8 cellular contexts compared by ENCODE assay signal in genomic region chr18:58671941-58672565, GRCh38. TPM values are rescaled to one million over a fixed set of nuclear protein-coding genes. Genes with fewer than 3 reads are reported as not detected.
A peak's percentile ranks its signal among the peaks of the same experiment; 100 is the strongest.
DNase-seq lines count a peak whose midpoint lies in the region; ATAC-seq and TF ChIP-seq lines count a peak whose summit lies in the region.

No MANE protein-coding gene starts in this region.

- in situ Hi-C loops in Panc1 (cut with HindIII; ENCODE audit: low pct_unique_long_range_greater_than_20kb, low sequenced_read_pairs): no loop called here

- intact Hi-C loops in Panc1 (cut with micrococcal nuclease; ENCODE audit: unreplicated experiment): loop anchor here (5.0 kb wide), 1 partner anchor 145 kb away; no protein-coding TSS in a partner anchor

- H3K4me1 Mint-ChIP-seq in effector memory CD8-positive, alpha-beta T cell (ENCODE audit: low read depth in 2 of 2): peaks cover 36 to 44% of the 10 kb centered on the region in 2 donors
- H3K4me1 Mint-ChIP-seq in mesothelial cell of epicardium: peaks cover 11% of the 10 kb centered on the region

- H3K9me3 Mint-ChIP-seq in effector memory CD8-positive, alpha-beta T cell: no peaks in the 10 kb centered on the region
- H3K9me3 Mint-ChIP-seq in mesothelial cell of epicardium: no peaks in the 10 kb centered on the region

- H3K27ac ChIP-seq in Panc1 (ENCODE audit: low read length) (peak overlapping the region; percentile 20), urinary bladder (ENCODE audit: low read depth) (peak overlapping the region; percentile 98)

- peak overlapping the region; percentile 95 to 97 for H3K4me3 Mint-ChIP-seq in effector memory CD8-positive, alpha-beta T cell
- peak overlapping the region; percentile 89 for H3K4me3 Mint-ChIP-seq in mesothelial cell of epicardium

- peaks cover 27% of the 10 kb centered on the region for H3K4me1 ChIP-seq in Panc1 (ENCODE audit: control insufficient read depth, insufficient read depth, low read length)
- peaks cover 3% of the 10 kb centered on the region for H3K4me1 ChIP-seq in urinary bladder (ENCODE audit: insufficient read depth)

- H3K9me3 ChIP-seq in Panc1 (ENCODE audit: control insufficient read depth, insufficient read depth, low read depth, low read length): no peaks in the 10 kb centered on the region

- no peak for TF ChIP-seq CTCF in Panc1 (IDR thresholded peaks at IDR 0.05)
- no peak for TF ChIP-seq CTCF in mesothelial cell of epicardium (IDR thresholded peaks at IDR 0.05; ENCODE audit: unreplicated experiment)

- H3K36me3 Mint-ChIP-seq in effector memory CD8-positive, alpha-beta T cell (ENCODE audit: insufficient read depth): peaks cover 16% of the 10 kb centered on the region
- no peaks in the 10 kb centered on the region for H3K36me3 Mint-ChIP-seq in mesothelial cell of epicardium

- no peaks in the 10 kb centered on the region; the same call in 1 of the 2 replicates for H3K36me3 ChIP-seq in Panc1 (ENCODE audit: control insufficient read depth, insufficient read depth, low read length)
- H3K36me3 ChIP-seq in urinary bladder (ENCODE audit: insufficient read depth): no peaks in the 10 kb centered on the region

- ATAC-seq in HG02798 (IDR thresholded peaks at IDR 0.05; ENCODE audit: poor library complexity, unreplicated experiment) (peak; percentile 28), Panc1 (peak; percentile 38)
- ATAC-seq in effector memory CD8-positive, alpha-beta T cell (replicated peaks): no peak

- H3K4me3 ChIP-seq in Panc1 (ENCODE audit: low read depth in 2 of 2, low read length in 2 of 2) (peak overlapping the region; percentile 59 to 74), urinary bladder (ENCODE audit: low read depth, low read length) (peak overlapping the region; percentile 94)

- peak; percentile 61 for DNase-seq in SIG-M5 treated with dmso at 0.1 percent for 504 hours (lab: John Stamatoyannopoulos, UW; ENCODE audit: unreplicated experiment)
- DNase-seq in SIG-M5 (lab: John Stamatoyannopoulos, UW): no peak
- no peak for DNase-seq in Panc1 (ENCODE audit: low read depth, low spot score)
- DNase-seq in effector memory CD8-positive, alpha-beta T cell: no peak
- DNase-seq in mesothelial cell of epicardium (ENCODE audit: low spot score in 2 of 2, unreplicated experiment in 2 of 2): no peak
- no peak for DNase-seq in stimulated activated CD4-positive, alpha-beta T cell treated with anti-CD3 and anti-CD28 coated beads, Interleukin-4, amount 100 ng/mL, for 1 hour

- POLR2A ChIA-PET in Panc1 (lab: Charles Lee): no interaction called here

- CTCF ChIA-PET in Panc1 (lab: Charles Lee): interaction anchor here (0.7 to 1.9 kb wide), 3 partner anchors 62 to 140 kb away, joined by 3 to 5 read pairs (median 5); no protein-coding TSS in a partner anchor

- BruUV-seq in Panc1 (replicated peaks; lab: Mats Ljungman, UMichigan): no TSS peak

- H3K27ac Mint-ChIP-seq in effector memory CD8-positive, alpha-beta T cell: peak overlapping the region; percentile 90 to 95
- H3K27ac Mint-ChIP-seq in mesothelial cell of epicardium: peak overlapping the region; percentile 92

- whole genome bisulfite sequencing in urinary bladder: 3% methylated on average over 25 of the region's 25 CpGs

- no peaks in the 10 kb centered on the region for H3K27me3 ChIP-seq in Panc1 (ENCODE audit: control insufficient read depth, insufficient read depth, low read length)

- no peaks in the 10 kb centered on the region for H3K27me3 Mint-ChIP-seq in effector memory CD8-positive, alpha-beta T cell
- no peaks in the 10 kb centered on the region for H3K27me3 Mint-ChIP-seq in mesothelial cell of epicardium (ENCODE audit: low read depth)

RNA-seq across cellular contexts. Expression of gene MALT1, which starts 0.8 kb away (rescaled TPM):
- total RNA-seq in Panc1 (2021; ENCODE audit: unreplicated experiment) (34.0 TPM), mesothelial cell of epicardium (24.3 to 25.8 TPM (median 25.3 TPM) in 3 replicates), urinary bladder (48.5 TPM)
- 9.8 TPM for polyA plus RNA-seq in Panc1 (2012; ENCODE audit: insufficient read length)
- polyA plus RNA-seq in urinary bladder: 8.1 TPM

RNA-seq across cellular contexts. Expression of gene ALPK2, which starts 43.2 kb away (rescaled TPM):
- total RNA-seq in Panc1 (2021; ENCODE audit: unreplicated experiment) (0.15 TPM), mesothelial cell of epicardium (5.6 to 6.4 TPM (median 5.8 TPM) in 3 replicates), urinary bladder (6.9 TPM)
- polyA plus RNA-seq in Panc1 (2012; ENCODE audit: insufficient read length): 0.02 TPM
- 0.63 TPM for polyA plus RNA-seq in urinary bladder
